In the genomic region with DNA sequence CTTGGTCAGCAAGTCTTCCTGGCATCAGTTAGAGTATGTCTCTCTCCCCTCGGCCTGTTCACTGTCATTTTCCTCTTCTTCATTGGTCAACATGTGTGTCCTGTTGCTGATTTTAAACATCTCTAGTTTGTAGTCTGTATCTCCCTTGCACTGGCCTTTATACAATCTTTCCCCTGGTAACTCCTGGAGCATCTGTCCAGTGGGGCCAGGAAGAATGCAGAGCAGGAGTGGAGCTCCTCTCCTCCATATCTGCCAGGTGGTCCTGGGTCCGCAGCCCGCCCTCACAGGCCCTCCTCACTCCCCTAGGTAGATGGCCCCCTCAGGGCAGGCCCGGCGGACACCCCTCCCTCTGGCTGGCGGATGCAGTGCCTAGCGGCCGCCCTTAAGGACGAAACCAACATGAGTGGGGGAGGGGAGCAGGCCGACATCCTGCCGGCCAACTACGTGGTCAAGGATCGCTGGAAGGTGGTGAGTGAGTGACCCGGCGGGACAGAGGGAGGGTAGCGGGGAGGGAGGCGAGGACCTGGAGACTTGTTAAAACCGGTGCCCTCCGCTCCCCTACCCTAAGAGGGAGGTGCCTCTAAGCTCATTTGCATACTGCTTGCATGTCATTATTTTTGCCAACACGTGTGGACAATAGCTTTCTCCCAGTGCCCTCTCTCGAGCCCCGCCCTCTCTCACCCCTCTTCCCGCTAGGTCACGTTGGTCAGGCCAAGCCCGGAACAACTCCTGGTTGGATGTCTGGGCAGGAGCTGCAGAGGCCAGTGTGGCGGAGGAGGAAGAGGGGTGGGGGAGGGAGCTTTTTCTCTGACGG, we compare ENCODE assay signal across 8 cellular contexts. TPM values are rescaled to one million over a fixed set of nuclear protein-coding genes. Genes with fewer than 3 reads are reported as not detected.
DNase-seq lines count a peak whose midpoint lies in the region; ATAC-seq and TF ChIP-seq lines count a peak whose summit lies in the region.

No MANE protein-coding gene starts in this region.

- no peak for TF ChIP-seq CTCF in breast epithelium (IDR thresholded peaks at IDR 0.05)
- no peak for TF ChIP-seq CTCF in kidney epithelial cell (IDR thresholded peaks at IDR 0.05; ENCODE audit: insufficient read depth, low read length, poor library complexity, severe bottlenecking)

- peak in 1 of 2 donors; percentile 28 for DNase-seq in activated T-cell treated with anti-CD3 and anti-CD28 coated beads, Interleukin-2, amount 50 U/mL, for 72 hours
- DNase-seq in activated T-cell treated with anti-CD3 and anti-CD28 coated beads for 4 hours (no peak), NCI-H526 treated with DMSO at 0.1 percent for 48 hours (lab: John Stamatoyannopoulos, UW) (peak; percentile 76), breast epithelium (ENCODE audit: low spot score in 2 of 2) (no peak), kidney epithelial cell (ENCODE audit: low read depth) (peak; percentile 43), NCI-H2107 treated with DMSO at 0.1 percent for 48 hours (lab: John Stamatoyannopoulos, UW; ENCODE audit: unreplicated experiment) (no peak)
- no peak for DNase-seq in stimulated activated effector memory CD8-positive, alpha-beta T cell treated with anti-CD3 and anti-CD28 coated beads, Interleukin-12 subunit alpha, Interleukin-12 subunit beta, amount 100 ng/mL, for 72 hours (ENCODE audit: low spot score in 2 of 2)

- H3K27me3 Mint-ChIP-seq in activated T-cell treated with anti-CD3 and anti-CD28 coated beads, Interleukin-2, amount 50 U/mL, for 72 hours (ENCODE audit: low read depth): peaks cover 10% of the 10 kb centered on the region

- H3K27ac ChIP-seq in breast epithelium: no peak overlapping the region

- peak overlapping the region; percentile 81 to 92 for H3K4me3 Mint-ChIP-seq in activated T-cell treated with anti-CD3 and anti-CD28 coated beads, Interleukin-2, amount 50 U/mL, for 72 hours
- H3K4me3 Mint-ChIP-seq in stimulated activated effector memory CD8-positive, alpha-beta T cell treated with anti-CD3 and anti-CD28 coated beads, Interleukin-12 subunit alpha, Interleukin-12 subunit beta, amount 100 ng/mL, for 72 hours: peak overlapping the region; percentile 84

- ATAC-seq in activated T-cell treated with anti-CD3 and anti-CD28 coated beads, Interleukin-2, amount 50 U/mL, for 72 hours (replicated peaks in 1 of 2): peak; percentile 36 to 53
- ATAC-seq in HG02763 (IDR thresholded peaks at IDR 0.05; ENCODE audit: unreplicated experiment): peak; percentile 16
- ATAC-seq in stimulated activated effector memory CD8-positive, alpha-beta T cell treated with anti-CD3 and anti-CD28 coated beads, Interleukin-12 subunit alpha, Interleukin-12 subunit beta, amount 100 ng/mL, for 72 hours: peak; percentile 47

- intact Hi-C loops in breast epithelium (cut with DNase I; ENCODE audit: low total_unique reads): no loop called here

- H3K4me3 ChIP-seq in breast epithelium: peak overlapping the region; percentile 41 to 59 (median 48)
- H3K4me3 ChIP-seq in kidney epithelial cell (ENCODE audit: low read depth, low read length): peak overlapping the region; percentile 52

- H3K9me3 Mint-ChIP-seq in activated T-cell treated with anti-CD3 and anti-CD28 coated beads, Interleukin-2, amount 50 U/mL, for 72 hours: no peaks in the 10 kb centered on the region
- H3K9me3 Mint-ChIP-seq in stimulated activated effector memory CD8-positive, alpha-beta T cell treated with anti-CD3 and anti-CD28 coated beads, Interleukin-12 subunit alpha, Interleukin-12 subunit beta, amount 100 ng/mL, for 72 hours: no peaks in the 10 kb centered on the region

- no peaks in the 10 kb centered on the region for H3K4me1 ChIP-seq in breast epithelium

- H3K27ac Mint-ChIP-seq in activated T-cell treated with anti-CD3 and anti-CD28 coated beads, Interleukin-2, amount 50 U/mL, for 72 hours: no peak overlapping the region
- H3K27ac Mint-ChIP-seq in stimulated activated effector memory CD8-positive, alpha-beta T cell treated with anti-CD3 and anti-CD28 coated beads, Interleukin-12 subunit alpha, Interleukin-12 subunit beta, amount 100 ng/mL, for 72 hours: peak overlapping the region; percentile 92

- peaks cover 34% of the 10 kb centered on the region for H3K4me1 Mint-ChIP-seq in activated T-cell treated with anti-CD3 and anti-CD28 coated beads, Interleukin-2, amount 50 U/mL, for 72 hours (ENCODE audit: low read depth)
- H3K4me1 Mint-ChIP-seq in stimulated activated effector memory CD8-positive, alpha-beta T cell treated with anti-CD3 and anti-CD28 coated beads, Interleukin-12 subunit alpha, Interleukin-12 subunit beta, amount 100 ng/mL, for 72 hours: peaks cover 22% of the 10 kb centered on the region

- no peaks in the 10 kb centered on the region for H3K36me3 Mint-ChIP-seq in activated T-cell treated with anti-CD3 and anti-CD28 coated beads, Interleukin-2, amount 50 U/mL, for 72 hours (ENCODE audit: insufficient read depth in 2 of 2)
- no peaks in the 10 kb centered on the region for H3K36me3 Mint-ChIP-seq in stimulated activated effector memory CD8-positive, alpha-beta T cell treated with anti-CD3 and anti-CD28 coated beads, Interleukin-12 subunit alpha, Interleukin-12 subunit beta, amount 100 ng/mL, for 72 hours

- no peaks in the 10 kb centered on the region for H3K9me3 ChIP-seq in breast epithelium

- H3K36me3 ChIP-seq in breast epithelium: no peaks in the 10 kb centered on the region
- H3K36me3 ChIP-seq in kidney epithelial cell (ENCODE audit: control insufficient read depth, insufficient read depth, low read length): no peaks in the 10 kb centered on the region

- H3K27me3 ChIP-seq in breast epithelium: peaks cover 0 to 36% of the 10 kb centered on the region in 2 donors
- H3K27me3 ChIP-seq in kidney epithelial cell (ENCODE audit: control insufficient read depth, insufficient read depth, low read length): peaks cover 42% of the 10 kb centered on the region

- no peak for TF ChIP-seq POLR2A in breast epithelium (IDR thresholded peaks at IDR 0.05)

RNA-seq across cellular contexts. Expression of gene TTBK1, which starts 3.2 kb away (rescaled TPM):
- total RNA-seq in activated T-cell treated with anti-CD3 and anti-CD28 coated beads, Interleukin-2, amount 50 U/mL, for 72 hours: 1 to 10 TPM; 1.1 to 1.2 TPM
- total RNA-seq in breast epithelium: under 1 TPM in 1 of 3 donors, not detected in 2; under 0.01 TPM
- 0.41 and 0.67 TPM in 2 replicates for total RNA-seq in kidney epithelial cell

RNA-seq across cellular contexts. Expression of gene DNPH1, which starts 17.2 kb away (rescaled TPM):
- total RNA-seq in activated T-cell treated with anti-CD3 and anti-CD28 coated beads, Interleukin-2, amount 50 U/mL, for 72 hours: 10 to 100 TPM; 38.3 to 42.3 TPM
- total RNA-seq in breast epithelium (10 to 100 TPM; 46.5 to 61.1 (median 53.7) TPM), kidney epithelial cell (239 and 284 TPM in 2 replicates)

RNA-seq across cellular contexts. Expression of gene SLC22A7, which starts 51.6 kb away (rescaled TPM):
- total RNA-seq in activated T-cell treated with anti-CD3 and anti-CD28 coated beads, Interleukin-2, amount 50 U/mL, for 72 hours: not detected
- total RNA-seq in breast epithelium (not detected), kidney epithelial cell (not detected in 2 replicates)

Comparison
In these comparisons a context has a peak if more than half of its experiments do, and no peak if none do; other contexts are left out.
1. DNase-seq: peak in NCI-H526 treated with DMSO at 0.1 percent for 48 hours (single experiment) and kidney epithelial cell (single experiment); none in activated T-cell treated with anti-CD3 and anti-CD28 coated beads for 4 hours (single experiment), breast epithelium (0 of 2), stimulated activated effector memory CD8-positive, alpha-beta T cell treated with anti-CD3 and anti-CD28 coated beads, Interleukin-12 subunit alpha, Interleukin-12 subunit beta, amount 100 ng/mL, for 72 hours (0 of 2) and NCI-H2107 treated with DMSO at 0.1 percent for 48 hours (single experiment).
2. Peak in every context shown above with its lines, with median percentiles within 50 percentile points of each other: ATAC-seq.